In the genomic region with DNA sequence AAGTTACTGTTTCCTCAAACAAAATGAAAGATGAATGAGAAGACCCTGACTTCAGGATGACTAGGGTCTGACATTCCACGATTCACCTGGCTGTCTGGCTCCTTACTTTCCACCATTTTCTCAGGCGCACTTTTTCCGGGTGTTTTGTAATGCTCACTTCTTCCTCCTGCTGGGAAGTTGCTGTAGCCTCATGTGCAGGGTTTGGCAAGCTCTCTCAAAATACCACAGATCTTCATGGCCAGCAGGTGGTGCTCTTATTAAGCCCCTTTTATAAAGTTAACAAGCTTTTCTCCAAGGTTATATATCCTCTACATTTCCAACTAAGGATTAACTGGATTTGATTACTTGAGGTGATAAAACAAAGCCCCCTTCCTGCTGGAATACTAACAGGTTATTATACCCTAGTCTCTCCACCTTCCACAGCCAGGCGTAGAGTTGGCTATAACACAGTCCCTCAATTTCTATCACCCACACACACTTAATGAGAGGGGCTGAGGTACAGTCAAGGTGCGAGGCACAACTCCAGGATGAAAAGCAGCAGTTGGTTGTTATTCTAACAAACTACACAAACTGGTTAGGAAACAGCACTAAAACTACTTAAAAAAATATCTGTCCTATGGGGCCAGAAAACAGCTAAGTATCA, we compare ENCODE assay signal across 8 cellular contexts. TPM values are rescaled to one million over a fixed set of nuclear protein-coding genes. Genes with fewer than 3 reads are reported as not detected.
A peak's percentile ranks its signal among the peaks of the same experiment; 100 is the strongest.
DNase-seq lines count a peak whose midpoint lies in the region; ATAC-seq, FAIRE-seq and TF ChIP-seq lines count a peak whose summit lies in the region.

No MANE protein-coding gene starts in this region.

- DNase-seq in DMS 273 treated with DMSO at 0.1 percent for 48 hours (lab: John Stamatoyannopoulos, UW), result peak; percentile 69
- peak; percentile 78 for DNase-seq in KBM-7
- DNase-seq in Panc1 (ENCODE audit: low read depth, low spot score), result peak; percentile 42
- peak; percentile 45 for DNase-seq in glutamatergic neuron
- DNase-seq in pancreas, result peak in 4 of 6 donors; percentile 59 to 86 (median 81)

- no peak overlapping the region for H3K4me3 ChIP-seq in Panc1 (ENCODE audit: low read depth in 2 of 2, low read length in 2 of 2)
- no peak overlapping the region for H3K4me3 ChIP-seq in pancreas

- H3K4me3 Mint-ChIP-seq in activated naive CD8-positive, alpha-beta T cell, result no peak overlapping the region
- no peak overlapping the region for H3K4me3 Mint-ChIP-seq in glutamatergic neuron (ENCODE audit: unreplicated experiment)

- no TSS peak for BruUV-seq in Panc1 (replicated peaks; lab: Mats Ljungman, UMichigan)

- no peaks in the 10 kb centered on the region for H3K27me3 ChIP-seq in Panc1 (ENCODE audit: control insufficient read depth, insufficient read depth, low read length)
- no peaks in the 10 kb centered on the region for H3K27me3 ChIP-seq in pancreas

- H3K4me1 ChIP-seq in Panc1 (ENCODE audit: control insufficient read depth, insufficient read depth, low read length), result no peaks in the 10 kb centered on the region; the same call in 1 of the 2 replicates
- peaks cover 45 to 78% (median 51%) of the 10 kb centered on the region in 3 donors for H3K4me1 ChIP-seq in pancreas

- FAIRE-seq in pancreas (lab: Jason Lieb, UNC), result peak; percentile 83

- POLR2A ChIA-PET in Panc1 (lab: Charles Lee), result no interaction called here

- H3K36me3 Mint-ChIP-seq in activated naive CD8-positive, alpha-beta T cell, result peaks cover 11% of the 10 kb centered on the region
- H3K36me3 Mint-ChIP-seq in glutamatergic neuron (ENCODE audit: unreplicated experiment), result no peaks in the 10 kb centered on the region

- H3K36me3 ChIP-seq in Panc1 (ENCODE audit: control insufficient read depth, insufficient read depth, low read length) (peaks cover 17% of the 10 kb centered on the region), pancreas (peaks cover 0 to 10% (median 9%) of the 10 kb centered on the region in 3 donors)

- H3K4me1 Mint-ChIP-seq in activated naive CD8-positive, alpha-beta T cell (ENCODE audit: low read depth), result peaks cover 24% of the 10 kb centered on the region
- H3K4me1 Mint-ChIP-seq in glutamatergic neuron (ENCODE audit: low read depth, unreplicated experiment), result peaks cover 5% of the 10 kb centered on the region

- H3K9me3 ChIP-seq in Panc1 (ENCODE audit: control insufficient read depth, insufficient read depth, low read depth, low read length) (no peaks in the 10 kb centered on the region), pancreas (no peaks in the 10 kb centered on the region)

- ATAC-seq in Panc1 (peak; percentile 86), pancreas (peak; percentile 78 to 86 (median 84)), GM19324 (IDR thresholded peaks at IDR 0.05; ENCODE audit: low FRiP score, unreplicated experiment) (no peak), HG03378 (IDR thresholded peaks at IDR 0.05; ENCODE audit: unreplicated experiment) (no peak)

- no peaks in the 10 kb centered on the region for H3K9me3 Mint-ChIP-seq in activated naive CD8-positive, alpha-beta T cell (ENCODE audit: low read depth)
- peaks cover 13% of the 10 kb centered on the region for H3K9me3 Mint-ChIP-seq in glutamatergic neuron (ENCODE audit: unreplicated experiment)

- CTCF ChIA-PET in Panc1 (lab: Charles Lee), result interaction anchor here (0.5 to 1.4 kb wide), 5 partner anchors 8 to 147 kb away, joined by 3 to 14 read pairs (median 4); no protein-coding TSS in a partner anchor

- intact Hi-C loops in Panc1 (cut with micrococcal nuclease; ENCODE audit: unreplicated experiment), result loop anchor here (10.0 kb wide), 1 partner anchor 150 kb away; the partner anchor contains the start of gene KANSL1
- intact Hi-C loops in pancreas (cut with DNase I), result no loop called here

- H3K27me3 Mint-ChIP-seq in activated naive CD8-positive, alpha-beta T cell, result no peaks in the 10 kb centered on the region
- peaks cover 4% of the 10 kb centered on the region for H3K27me3 Mint-ChIP-seq in glutamatergic neuron (ENCODE audit: unreplicated experiment)

- peak overlapping the region; percentile 84 for H3K27ac Mint-ChIP-seq in activated naive CD8-positive, alpha-beta T cell
- H3K27ac Mint-ChIP-seq in glutamatergic neuron (ENCODE audit: unreplicated experiment), result no peak overlapping the region

- WGBS in pancreas, 2 donors, result 28 to 33% methylated on average over 5 of the region's 5 CpGs

- no peak overlapping the region for H3K27ac ChIP-seq in Panc1 (ENCODE audit: low read length)
- peak overlapping the region; percentile 1 to 79 (median 50) for H3K27ac ChIP-seq in pancreas

- in situ Hi-C loops in KBM-7 (cut with MboI; ENCODE audit: low pct_unique_long_range_greater_than_20kb, low sequenced_read_pairs), result no loop called here
- in situ Hi-C loops in Panc1 (cut with HindIII; ENCODE audit: low pct_unique_long_range_greater_than_20kb, low sequenced_read_pairs), result no loop called here

- TF ChIP-seq CTCF in Panc1 (IDR thresholded peaks at IDR 0.05) (peak; percentile 81), glutamatergic neuron (IDR thresholded peaks at IDR 0.05; ENCODE audit: partially characterized antibody, unreplicated experiment) (peak; percentile 74), pancreas (IDR thresholded peaks at IDR 0.05) (peak; percentile 68 to 77 (median 72))

RNA-seq across cellular contexts. Expression of gene STH, which starts 45.4 kb away (rescaled TPM):
- total RNA-seq in Panc1 (2021; ENCODE audit: unreplicated experiment), result not detected
- not detected for polyA plus RNA-seq in Panc1 (2012; ENCODE audit: insufficient read length)
- total RNA-seq in glutamatergic neuron (ENCODE audit: unreplicated experiment), result 4.1 TPM
- not detected for total RNA-seq in pancreas
- polyA plus RNA-seq in pancreas, result not detected

Comparison
In these comparisons a context has a peak if more than half of its experiments do, and no peak if none do; other contexts are left out.
1. ATAC-seq: peak in Panc1 (single experiment) and pancreas (4 of 4); none in GM19324 (single experiment) and HG03378 (single experiment).
2. Peak in every context shown above with its lines, with median percentiles within 50 percentile points of each other: DNase-seq and CTCF ChIP-seq.